Comparison of ENCODE assay signal across 21 cellular contexts in the genomic region with DNA sequence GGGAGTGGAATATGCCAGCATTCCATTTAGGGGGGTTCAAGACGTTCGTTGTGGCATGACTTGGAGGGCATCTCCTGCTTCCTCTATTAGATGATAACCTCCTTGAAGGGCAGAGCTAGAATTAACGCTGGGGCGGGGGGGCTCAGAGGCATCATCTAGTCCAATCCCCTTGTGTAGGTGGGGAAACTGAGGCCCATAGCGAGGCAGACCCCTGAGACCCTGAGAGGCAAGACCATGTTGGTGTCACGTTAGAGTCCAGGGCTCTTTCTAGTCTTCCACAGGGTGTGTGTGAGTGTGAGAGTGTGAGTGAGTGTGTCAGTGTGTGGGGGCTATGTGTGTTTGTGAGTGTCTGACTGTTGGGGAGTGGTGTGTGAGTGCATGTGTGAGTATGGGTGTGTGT. TPM values are rescaled to one million over a fixed set of nuclear protein-coding genes. Genes with fewer than 3 reads are reported as not detected.
DNase-seq lines count a peak whose midpoint lies in the region; ATAC-seq and TF ChIP-seq lines count a peak whose summit lies in the region.
"Had no signal": no experiment of that assay in that cellular context is flagged by ENCODE, and none has a peak within 500 bp of the region (broad histone marks: within the 10 kb centered on the region; RNA-seq: fewer than 3 reads in every experiment).

No MANE protein-coding gene starts in this region.

- H3K4me1 ChIP-seq in neuronal stem cell (ENCODE audit: control insufficient read depth in 2 of 2, insufficient read depth in 1 of 2, low read depth in 1 of 2, low read length in 2 of 2) (no peaks in the 10 kb centered on the region), Peyer's patch (no peaks in the 10 kb centered on the region)
- H3K4me1 ChIP-seq: BLaER1, Caco-2 had no signal

- peak; percentile 20 for DNase-seq in activated CD8-positive, alpha-beta memory T cell treated with anti-CD3 and anti-CD28 coated beads, Interleukin-2, amount 50 U/mL, for 48 hours
- no peak for DNase-seq in activated CD8-positive, alpha-beta memory T cell treated with anti-CD3 and anti-CD28 coated beads, Interleukin-2, amount 50 U/mL, for 4 hours
- DNase-seq in neuronal stem cell (ENCODE audit: low spot score) = no peak
- no peak for DNase-seq in activated T-helper 1 cell treated with anti-CD3 and anti-CD28 coated beads, Interleukin-12 subunit alpha, Interleukin-12 subunit beta, Interleukin-2, Interleukin-4 antibody, amounts not matched to agents 30 ng/mL and 10 ng/mL and 1 ng/mL, durations not matched to agents 14 hours and 24 hours and 36 hours (ENCODE audit: low spot score)
- DNase-seq in dermis blood vessel endothelial cell = no peak
- DNase-seq in Peyer's patch = no peak
- DNase-seq: Caco-2; CD4-positive, CD25-positive, alpha-beta regulatory T cell; CD8-positive, alpha-beta T cell; DMS153; DND-41; GM23248; H7; HCEC 1CT had no signal

- H3K9me3 ChIP-seq in neuronal stem cell (replicated peaks in 1 of 2; ENCODE audit: control insufficient read depth in 2 of 2, insufficient read depth in 1 of 2, low read depth in 1 of 2, low read length in 2 of 2) (peaks cover 8 to 18% of the 10 kb centered on the region in 2 donors), Peyer's patch (peaks cover 0 to 5% (median 0%) of the 10 kb centered on the region in 4 donors)

- H3K27ac ChIP-seq in neuronal stem cell (replicated peaks; ENCODE audit: low read length) = no peak overlapping the region
- H3K27ac ChIP-seq in Peyer's patch = no peak overlapping the region
- H3K27ac ChIP-seq: 22Rv1, BLaER1, C4-2B, GM23248 had no signal

- H3K18ac ChIP-seq in neuronal stem cell (ENCODE audit: low read length) = no peak overlapping the region

- intact Hi-C loops in activated T-helper 1 cell treated with anti-CD3 and anti-CD28 coated beads, Interleukin-12 subunit alpha, Interleukin-12 subunit beta, Interleukin-2, Interleukin-4 antibody, amounts not matched to agents 30 ng/mL and 10 ng/mL and 1 ng/mL, durations not matched to agents 14 hours and 24 hours and 36 hours (cut with micrococcal nuclease) = no loop called here

- peak overlapping the region; percentile 13 for H3K23ac ChIP-seq in neuronal stem cell (ENCODE audit: low read depth, low read length, poor library complexity)

- WGBS in neuronal stem cell (ENCODE audit: extremely low coverage in 2 of 2, insufficient read length in 2 of 2, insufficient replicate concordance in 1 of 2), 2 donors = no CpG with 5 or more reads among the region's 6 CpGs

- H3K27me3 Mint-ChIP-seq in activated T-helper 1 cell treated with anti-CD3 and anti-CD28 coated beads, Interleukin-12 subunit alpha, Interleukin-12 subunit beta, Interleukin-2, Interleukin-4 antibody, amounts not matched to agents 30 ng/mL and 10 ng/mL and 1 ng/mL, durations not matched to agents 14 hours and 24 hours and 36 hours (ENCODE audit: insufficient read depth) = peaks cover 3% of the 10 kb centered on the region

- no peak overlapping the region for H3K9ac ChIP-seq in neuronal stem cell (ENCODE audit: low read depth, low read length, poor library complexity)
- H3K9ac ChIP-seq: BLaER1, GM23248 had no signal

- peaks cover 4% of the 10 kb centered on the region for H3K9me3 Mint-ChIP-seq in activated T-helper 1 cell treated with anti-CD3 and anti-CD28 coated beads, Interleukin-12 subunit alpha, Interleukin-12 subunit beta, Interleukin-2, Interleukin-4 antibody, amounts not matched to agents 30 ng/mL and 10 ng/mL and 1 ng/mL, durations not matched to agents 14 hours and 24 hours and 36 hours
- H3K9me3 Mint-ChIP-seq: CD8-positive, alpha-beta T cell had no signal

- no peak overlapping the region for H3K4me3 Mint-ChIP-seq in activated T-helper 1 cell treated with anti-CD3 and anti-CD28 coated beads, Interleukin-12 subunit alpha, Interleukin-12 subunit beta, Interleukin-2, Interleukin-4 antibody, amounts not matched to agents 30 ng/mL and 10 ng/mL and 1 ng/mL, durations not matched to agents 14 hours and 24 hours and 36 hours
- H3K4me3 Mint-ChIP-seq: B cell; CD4-positive, CD25-positive, alpha-beta regulatory T cell; CD8-positive, alpha-beta T cell had no signal

- no peak for TF ChIP-seq POLR2A in Peyer's patch (IDR thresholded peaks at IDR 0.05)

- peak; percentile 11 for ATAC-seq in esophagus mucosa
- no peak for ATAC-seq in HG03457 (IDR thresholded peaks at IDR 0.05; ENCODE audit: unreplicated experiment)
- ATAC-seq: CD8-positive, alpha-beta T cell; GM12878 had no signal

- TF ChIP-seq CTCF in Peyer's patch (IDR thresholded peaks at IDR 0.05) = no peak

- no peak overlapping the region for H2BK12ac ChIP-seq in neuronal stem cell (ENCODE audit: low read length)

- peaks cover 0 to 2% of the 10 kb centered on the region in 2 donors for H3K36me3 ChIP-seq in neuronal stem cell (replicated peaks in 1 of 2; ENCODE audit: control insufficient read depth in 2 of 2, insufficient read depth in 2 of 2, low read length in 2 of 2)
- H3K36me3 ChIP-seq in Peyer's patch = no peaks in the 10 kb centered on the region
- H3K36me3 ChIP-seq: BLaER1 had no signal

- H3K4me3 ChIP-seq in neuronal stem cell (ENCODE audit: low read length in 2 of 2) = peak overlapping the region in 1 of 2 donors; percentile 31
- H3K4me3 ChIP-seq in Peyer's patch = no peak overlapping the region
- H3K4me3 ChIP-seq: BLaER1, GM12878, GM23248 had no signal

- no peak overlapping the region for H2AK5ac ChIP-seq in neuronal stem cell (ENCODE audit: low read depth, low read length)

- peaks cover 0 to 13% (median 2%) of the 10 kb centered on the region in 3 experiments for H3K27me3 ChIP-seq in neuronal stem cell (ENCODE audit: control insufficient read depth in 3 of 3, insufficient read depth in 3 of 3, low read depth in 1 of 3, low read length in 3 of 3)
- no peaks in the 10 kb centered on the region for H3K27me3 ChIP-seq in Peyer's patch
- H3K27me3 ChIP-seq: BLaER1 had no signal

- H3K14ac ChIP-seq in neuronal stem cell (ENCODE audit: low read length) = no peak overlapping the region

- H2BK120ac ChIP-seq in neuronal stem cell (ENCODE audit: low read depth, low read length) = no peak overlapping the region

- no peak overlapping the region for H4K8ac ChIP-seq in neuronal stem cell (ENCODE audit: low read depth, low read length)

- H2BK15ac ChIP-seq in neuronal stem cell (ENCODE audit: low read length) = no peak overlapping the region

- H4K91ac ChIP-seq in neuronal stem cell (ENCODE audit: low read depth, low read length, poor library complexity) = no peak overlapping the region

- peaks cover 9% of the 10 kb centered on the region for H3K4me1 Mint-ChIP-seq in activated T-helper 1 cell treated with anti-CD3 and anti-CD28 coated beads, Interleukin-12 subunit alpha, Interleukin-12 subunit beta, Interleukin-2, Interleukin-4 antibody, amounts not matched to agents 30 ng/mL and 10 ng/mL and 1 ng/mL, durations not matched to agents 14 hours and 24 hours and 36 hours (ENCODE audit: low read depth)

- no peak overlapping the region for H3K27ac Mint-ChIP-seq in activated T-helper 1 cell treated with anti-CD3 and anti-CD28 coated beads, Interleukin-12 subunit alpha, Interleukin-12 subunit beta, Interleukin-2, Interleukin-4 antibody, amounts not matched to agents 30 ng/mL and 10 ng/mL and 1 ng/mL, durations not matched to agents 14 hours and 24 hours and 36 hours
- H3K27ac Mint-ChIP-seq: B cell; CD4-positive, CD25-positive, alpha-beta regulatory T cell; CD8-positive, alpha-beta T cell had no signal

- no peaks in the 10 kb centered on the region for H3K79me1 ChIP-seq in neuronal stem cell (ENCODE audit: low read depth, low read length)

- no peak overlapping the region for H2BK5ac ChIP-seq in neuronal stem cell (ENCODE audit: low read length)

- no peak overlapping the region for H3K4me2 ChIP-seq in neuronal stem cell (ENCODE audit: insufficient read depth, low read length, poor library complexity, severe bottlenecking)
- H3K4me2 ChIP-seq: BLaER1 had no signal

- H2AFZ ChIP-seq in neuronal stem cell (ENCODE audit: low read length) = no peak overlapping the region
- H2AFZ ChIP-seq: GM23248 had no signal

- no peaks in the 10 kb centered on the region for H3K36me3 Mint-ChIP-seq in activated T-helper 1 cell treated with anti-CD3 and anti-CD28 coated beads, Interleukin-12 subunit alpha, Interleukin-12 subunit beta, Interleukin-2, Interleukin-4 antibody, amounts not matched to agents 30 ng/mL and 10 ng/mL and 1 ng/mL, durations not matched to agents 14 hours and 24 hours and 36 hours (ENCODE audit: low read depth)
- H3K36me3 Mint-ChIP-seq: CD4-positive, CD25-positive, alpha-beta regulatory T cell; CD8-positive, alpha-beta T cell had no signal

- no peak overlapping the region for H3K4ac ChIP-seq in neuronal stem cell (ENCODE audit: low read length)

RNA-seq across cellular contexts. Expression of gene NUB1, which starts 29.3 kb away (rescaled TPM):
- 19.8 TPM for total RNA-seq in esophagus mucosa
- polyA plus RNA-seq in neuronal stem cell (2013, experiment 1 of 2) = 74.1 TPM
- 73.2 TPM for polyA plus RNA-seq in neuronal stem cell (2013, experiment 2 of 2)
- total RNA-seq in activated T-helper 1 cell treated with anti-CD3 and anti-CD28 coated beads, Interleukin-12 subunit alpha, Interleukin-12 subunit beta, Interleukin-2, Interleukin-4 antibody, amounts not matched to agents 30 ng/mL and 10 ng/mL and 1 ng/mL, durations not matched to agents 14 hours and 24 hours and 36 hours = 40.3 and 41.2 TPM in 2 replicates
- 45.4 and 54.2 TPM in 2 replicates for total RNA-seq in dermis blood vessel endothelial cell
- total RNA-seq in Peyer's patch = 10 to 100 TPM; 66.4 to 90.8 (median 68.2) TPM
